Comparison of ENCODE assay signal across 26 cellular contexts in genomic region chr12:126989532-126989931, GRCh38.
"Had no signal": no experiment of that assay in that cellular context is flagged by ENCODE, and none has a peak within 500 bp of the region (broad histone marks: within the 10 kb centered on the region; RNA-seq: fewer than 3 reads in every experiment).

No MANE protein-coding gene starts in this region.

- H3K27me3 ChIP-seq: stomach, suprapubic skin, testis, thyroid gland, tibial artery, tibial nerve, transverse colon, upper lobe of left lung, upper lobe of right lung, uterus, vagina had no signal

- DNase-seq: stimulated activated CD4-positive, alpha-beta T cell treated with anti-CD3 and anti-CD28 coated beads, Interleukin-2, amount 100 ng/mL, for 48 hours; stimulated activated CD4-positive, alpha-beta T cell treated with anti-CD3 and anti-CD28 coated beads, Interleukin-4, amount 100 ng/mL, for 1 hour; stimulated activated CD4-positive, alpha-beta T cell treated with anti-CD3 and anti-CD28 coated beads, Interleukin-4, amount 100 ng/mL, for 24 hours; stimulated activated CD4-positive, alpha-beta T cell treated with anti-CD3 and anti-CD28 coated beads, Interleukin-4, amount 100 ng/mL, for 4 hours; stimulated activated CD8-positive, alpha-beta memory T cell treated with anti-CD3 and anti-CD28 coated beads, Interleukin-4, amount 100 ng/mL, for 48 hours; stimulated activated naive B cell treated with anti-CD40 and anti-IgM and Interleukin-4, amounts not matched to agents 10 μg/mL and 1 μg/mL and 100 μg/mL, for 72 hours; stimulated activated naive CD4-positive, alpha-beta T cell; stimulated activated naive CD4-positive, alpha-beta T cell treated with Interleukin-2 at 50 U/mL for 16 hours; stimulated activated naive CD8-positive, alpha-beta T cell treated with anti-CD3 and anti-CD28 coated beads, Interleukin-15, amount 100 ng/mL, for 72 hours; stimulated activated naive CD8-positive, alpha-beta T cell treated with anti-CD3 and anti-CD28 coated beads, Interleukin-15, Interleukin-2, amounts not matched to agents 100 U/mL and 50 U/mL, for 24 hours; stomach; substantia nigra; testis; thyroid gland; tibial artery; transverse colon; trophoblast cell; upper lobe of left lung; upper lobe of right lung; uterus had no signal

- H3K4me1 ChIP-seq: stomach, suprapubic skin, testis, thyroid gland, tibial artery, tibial nerve, transverse colon, upper lobe of left lung, upper lobe of right lung, uterus, vagina had no signal

- H3K9me3 ChIP-seq: testis, thoracic aorta, thyroid gland, tibial artery, upper lobe of right lung, uterus, vagina had no signal

- H3K4me3 ChIP-seq: stomach, suprapubic skin, testis, thoracic aorta, thyroid gland, tibial artery, tibial nerve, transverse colon, upper lobe of left lung, upper lobe of right lung, uterus, vagina had no signal

- H3K27ac ChIP-seq: stomach, suprapubic skin, testis, thoracic aorta, thyroid gland, tibial artery, tibial nerve, transverse colon, upper lobe of left lung, upper lobe of right lung, uterus, vagina had no signal

- H3K36me3 ChIP-seq: stomach, suprapubic skin, thoracic aorta, thyroid gland, tibial artery, tibial nerve, transverse colon, upper lobe of left lung, upper lobe of right lung, uterus, vagina had no signal

- ATAC-seq: stimulated activated effector memory CD8-positive, alpha-beta T cell treated with anti-CD3 and anti-CD28 coated beads, Interleukin-12 subunit alpha, Interleukin-12 subunit beta, amount 100 ng/mL, for 72 hours; stimulated activated memory B cell treated with anti-CD40 and anti-IgM and Interleukin-4, amounts not matched to agents 10 μg/mL and 1 μg/mL and 100 μg/mL, for 72 hours; stimulated activated naive B cell treated with anti-CD40 and anti-IgM and Interleukin-4, amounts not matched to agents 10 μg/mL and 1 μg/mL and 100 μg/mL, for 72 hours; stimulated activated naive CD8-positive, alpha-beta T cell treated with anti-CD3 and anti-CD28 coated beads, Interleukin-15, amount 100 ng/mL, for 72 hours; stimulated activated naive CD8-positive, alpha-beta T cell treated with anti-CD3 and anti-CD28 coated beads, Interleukin-15, Interleukin-2, amounts not matched to agents 100 U/mL and 50 U/mL, for 24 hours; upper lobe of right lung had no signal
